38 cellular contexts compared by ENCODE assay signal in the genomic region with DNA sequence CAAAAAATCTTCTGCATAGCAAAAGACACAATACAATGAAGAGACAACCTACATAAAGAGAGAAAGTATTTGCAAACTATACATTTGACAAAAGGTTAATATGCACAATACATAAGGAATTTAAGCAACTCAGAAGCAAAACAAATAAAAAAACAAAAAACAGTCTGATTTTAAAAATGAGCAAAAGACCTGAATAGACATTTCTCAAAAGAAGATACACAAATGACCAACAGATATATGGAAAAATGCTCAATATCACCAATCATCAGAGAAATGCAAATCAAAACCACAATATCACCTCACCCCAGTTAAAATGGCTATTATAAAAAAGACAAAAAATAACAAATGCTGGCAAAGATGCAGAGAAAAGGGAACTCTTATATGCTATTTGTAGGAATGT. TPM values are rescaled to one million over a fixed set of nuclear protein-coding genes. Genes with fewer than 3 reads are reported as not detected.
"Had no signal": no experiment of that assay in that cellular context is flagged by ENCODE, and none has a peak within 500 bp of the region (broad histone marks: within the 10 kb centered on the region; RNA-seq: fewer than 3 reads in every experiment).

No MANE protein-coding gene starts in this region.

- DNase-seq: Karpas-422, Kasumi-1, MG63, MM.1S, MV-4-11, NCI-H1048, NCI-H1092, NCI-H1092 treated with DMSO at 0.1 percent for 48 hours, NCI-H1105, NCI-H1105 treated with DMSO at 0.1 percent for 48 hours, NCI-H1417, NCI-H1417 treated with DMSO at 0.1 percent for 48 hours, NCI-H1436, NCI-H1436 treated with DMSO at 0.1 percent for 48 hours, NCI-H146, NCI-H1694, NCI-H1694 treated with DMSO at 0.1 percent for 48 hours, NCI-H187, NCI-H187 treated with DMSO at 0.1 percent for 48 hours, NCI-H1930, NCI-H2029, NCI-H2029 treated with DMSO at 0.1 percent for 48 hours, NCI-H2081, NCI-H2081 treated with DMSO at 0.1 percent for 48 hours, NCI-H2107, NCI-H2171, NCI-H2171 treated with DMSO at 0.1 percent for 48 hours, NCI-H2227 treated with DMSO at 0.1 percent for 48 hours, NCI-H226, NCI-H345, NCI-H446, NCI-H446 treated with DMSO at 0.1 percent for 48 hours, NCI-H510A, NCI-H510A treated with DMSO at 0.1 percent for 48 hours had no signal

- H3K9me3 ChIP-seq: MG63 had no signal

- H3K36me3 ChIP-seq: MG63 had no signal

- H3K4me3 ChIP-seq: MG63 had no signal

RNA-seq across cellular contexts. Expression of a gene that starts 32.7 kb away (rescaled TPM):
- total RNA-seq: LHCN-M2, M059J, MCF 10A, NCI-H460 had no signal

RNA-seq across cellular contexts. Expression of a gene that starts 38.2 kb away (rescaled TPM):
- total RNA-seq: LHCN-M2, NCI-H460 had no signal
